36 cellular contexts compared by ENCODE assay signal in genomic region chrX:53883196-53883595, GRCh38.
"Had no signal": no experiment of that assay in that cellular context is flagged by ENCODE, and none has a peak within 500 bp of the region (broad histone marks: within the 10 kb centered on the region; RNA-seq: fewer than 3 reads in every experiment).

No MANE protein-coding gene starts in this region.

- H3K4me3 ChIP-seq: MG63 had no signal

- H3K9me3 ChIP-seq: MG63 had no signal

- H3K36me3 ChIP-seq: MG63 had no signal

- H3K27ac ChIP-seq: KMS-11 had no signal

- H3K27me3 ChIP-seq: MG63 had no signal

- H3K4me2 ChIP-seq: KMS-11 had no signal

- DNase-seq: Karpas-422, Kasumi-1, MG63, MM.1S, MV-4-11, NCI-H1048, NCI-H1092, NCI-H1092 treated with DMSO at 0.1 percent for 48 hours, NCI-H1105, NCI-H1105 treated with DMSO at 0.1 percent for 48 hours, NCI-H1417, NCI-H1417 treated with DMSO at 0.1 percent for 48 hours, NCI-H1436, NCI-H1436 treated with DMSO at 0.1 percent for 48 hours, NCI-H146, NCI-H1694, NCI-H1694 treated with DMSO at 0.1 percent for 48 hours, NCI-H187, NCI-H187 treated with DMSO at 0.1 percent for 48 hours, NCI-H1930, NCI-H2029, NCI-H2029 treated with DMSO at 0.1 percent for 48 hours, NCI-H2081, NCI-H2081 treated with DMSO at 0.1 percent for 48 hours, NCI-H2107, NCI-H2171, NCI-H2171 treated with DMSO at 0.1 percent for 48 hours, NCI-H2227 treated with DMSO at 0.1 percent for 48 hours, NCI-H226, NCI-H345, NCI-H446, NCI-H446 treated with DMSO at 0.1 percent for 48 hours, NCI-H510A, NCI-H510A treated with DMSO at 0.1 percent for 48 hours, NCI-H524 had no signal

- H3K9ac ChIP-seq: KMS-11 had no signal
